8 cellular contexts compared by ENCODE assay signal in genomic region chr18:3281456-3282400, GRCh38. TPM values are rescaled to one million over a fixed set of nuclear protein-coding genes. Genes with fewer than 3 reads are reported as not detected.
DNase-seq lines count a peak whose midpoint lies in the region; ATAC-seq and TF ChIP-seq lines count a peak whose summit lies in the region.

No MANE protein-coding gene starts in this region.

- H3K36me3 ChIP-seq in MM.1S (replicated peaks; ENCODE audit: insufficient read depth, low read length), result no peaks in the 10 kb centered on the region; the same call in 1 of the 2 replicates

- H3K27ac Mint-ChIP-seq in endothelial cell (ENCODE audit: unreplicated experiment), result peak overlapping the region; percentile 28

- no peak overlapping the region for H3K4me2 ChIP-seq in MM.1S (ENCODE audit: low read depth, low read length)

- H3K9me2 ChIP-seq in MM.1S (replicated peaks; ENCODE audit: insufficient read depth, low read length), result no peaks in the 10 kb centered on the region

- ATAC-seq in HG02759 (IDR thresholded peaks at IDR 0.05; ENCODE audit: unreplicated experiment) (no peak), GM21825 (IDR thresholded peaks at IDR 0.05; ENCODE audit: unreplicated experiment) (no peak)

- H3K9me3 ChIP-seq in MM.1S (replicated peaks; ENCODE audit: insufficient read depth, low read length), result no peaks in the 10 kb centered on the region

- no peaks in the 10 kb centered on the region for H4K20me1 ChIP-seq in MM.1S (ENCODE audit: insufficient read depth, low read length)

- POLR2A ChIA-PET in RWPE1 (lab: Yijun Ruan, JAX; ENCODE audit: low non-redundant PET), result interaction anchor here (0.8 to 1.0 kb wide), 2 partner anchors 171 to 384 kb away, joined by 3 to 4 read pairs; no protein-coding TSS in a partner anchor

- peak; percentile 44 for TF ChIP-seq CTCF in GM13977 (IDR thresholded peaks at IDR 0.05; ENCODE audit: extremely low read depth, insufficient read depth, missing control alignments)
- TF ChIP-seq CTCF in MM.1S (IDR thresholded peaks at IDR 0.05; ENCODE audit: low read length), result peak; percentile 68
- TF ChIP-seq CTCF in RWPE1 (conservative IDR thresholded peaks at IDR 0.05; ENCODE audit: low read depth), result peak; percentile 56
- peak; percentile 82 for TF ChIP-seq CTCF in endothelial cell (IDR thresholded peaks at IDR 0.05; ENCODE audit: unreplicated experiment)

- H3K27ac ChIP-seq in MM.1S (ENCODE audit: low read length) (no peak overlapping the region), RWPE1 (no peak overlapping the region)

- H3K9me3 Mint-ChIP-seq in endothelial cell (ENCODE audit: unreplicated experiment), result no peaks in the 10 kb centered on the region

- H3K27me3 Mint-ChIP-seq in endothelial cell (ENCODE audit: unreplicated experiment), result no peaks in the 10 kb centered on the region

- no peaks in the 10 kb centered on the region for H3K79me2 ChIP-seq in MM.1S (ENCODE audit: low read length)

- no peak overlapping the region for H2AFZ ChIP-seq in MM.1S (ENCODE audit: low read length)

- in situ Hi-C loops in ACHN (cut with HindIII; ENCODE audit: low pct_ligation_motif_present, low pct_unique_long_range_greater_than_20kb, low sequenced_read_pairs), result no loop called here
- in situ Hi-C loops in GM13977 (cut with MboI; ENCODE audit: low pct_unique_long_range_greater_than_20kb, low sequenced_read_pairs, unreplicated experiment), result loop anchor here (5.0 to 10.0 kb wide), 2 partner anchors 173 to 386 kb away; partner anchors contain the start of gene TGIF1

- H3K4me3 Mint-ChIP-seq in endothelial cell (ENCODE audit: unreplicated experiment), result no peak overlapping the region

- peak; percentile 83 for DNase-seq in ACHN
- peak; percentile 56 for DNase-seq in GM13977 (ENCODE audit: low spot score)
- DNase-seq in MM.1S, result peak; percentile 71
- peak; percentile 70 for DNase-seq in RWPE1 (ENCODE audit: low spot score)
- DNase-seq in endothelial cell (ENCODE audit: low spot score), result no peak
- peak; percentile 81 for DNase-seq in midbrain (lab: John Stamatoyannopoulos, UW)

- H3F3A ChIP-seq in MM.1S (ENCODE audit: insufficient read depth, low read length), result peaks cover 5% of the 10 kb centered on the region; the same call in 1 of the 2 replicates

- CTCF ChIA-PET in RWPE1 (lab: Yijun Ruan, JAX), result interaction anchor here (0.6 to 2.6 kb wide), 10 partner anchors 26 to 489 kb away, joined by 3 to 18 read pairs (median 3); no protein-coding TSS in a partner anchor

- no peak overlapping the region for H3K9ac ChIP-seq in MM.1S (ENCODE audit: low read length)

- H3K4me3 ChIP-seq in MM.1S (ENCODE audit: low read length), result no peak overlapping the region

- H3K4me1 ChIP-seq in MM.1S (ENCODE audit: low read length), result peaks cover 11% of the 10 kb centered on the region; the same call in 1 of the 2 replicates

- peaks cover 41% of the 10 kb centered on the region for H3K4me1 Mint-ChIP-seq in endothelial cell (ENCODE audit: unreplicated experiment)

- peaks cover 9% of the 10 kb centered on the region for H3K36me3 Mint-ChIP-seq in endothelial cell (ENCODE audit: low read depth, unreplicated experiment)

- peaks cover 8% of the 10 kb centered on the region; the same call in 1 of the 2 replicates for H3K27me3 ChIP-seq in MM.1S (replicated peaks; ENCODE audit: insufficient read depth, low read length)

RNA-seq across cellular contexts. Expression of gene MYL12B, which starts 19.8 kb away (rescaled TPM):
- total RNA-seq in endothelial cell (ENCODE audit: unreplicated experiment), result 298 TPM

RNA-seq across cellular contexts. Expression of gene MYL12A, which starts 34.1 kb away (rescaled TPM):
- total RNA-seq in endothelial cell (ENCODE audit: unreplicated experiment), result 430 TPM
